Comparison of ENCODE assay signal across 21 cellular contexts in genomic region chr14:31251028-31251958, GRCh38. TPM values are rescaled to one million over a fixed set of nuclear protein-coding genes. Genes with fewer than 3 reads are reported as not detected.
DNase-seq lines count a peak whose midpoint lies in the region; ATAC-seq and TF ChIP-seq lines count a peak whose summit lies in the region.
"Had no signal": no experiment of that assay in that cellular context is flagged by ENCODE, and none has a peak within 500 bp of the region (broad histone marks: within the 10 kb centered on the region; RNA-seq: fewer than 3 reads in every experiment).

No MANE protein-coding gene starts in this region.

- H3K27ac ChIP-seq in PC-3 (ENCODE audit: low read length) (no peak overlapping the region), osteoblast (ENCODE audit: low read depth, low read length) (no peak overlapping the region)
- H3K27ac ChIP-seq: Peyer's patch, sigmoid colon, SJSA1, vagina had no signal

- DNase-seq in HAP-1 (ENCODE audit: low spot score in 2 of 2) (peak; percentile 39 to 48), PC-3 (no peak), osteoblast (ENCODE audit: insufficient read length, low spot score, missing footprints) (no peak), amygdala (lab: John Stamatoyannopoulos, UW) (no peak), GF-D8 (lab: John Stamatoyannopoulos, UW) (no peak)
- DNase-seq: activated CD4-positive, alpha-beta T cell treated with anti-CD3 and anti-CD28 coated beads, Interleukin-2, amount 10 ng/mL, durations not matched to agents 7 days and 5 days; activated naive CD8-positive, alpha-beta T cell treated with anti-CD3 and anti-CD28 coated beads, Interleukin-2, amount 10 ng/mL, durations not matched to agents 7 days and 5 days; CD4-positive, alpha-beta T cell; DMS153; H7; KBM-7; NCI-H187 treated with DMSO at 0.1 percent for 48 hours; NCI-H446; NK-92 treated with Interleukin-12 subunit alpha and Interleukin-12 subunit beta, amount 100 ng/mL, for 24 hours; sigmoid colon; T-helper 1 cell had no signal

- H3K4me3 ChIP-seq in HAP-1, result no peak overlapping the region
- H3K4me3 ChIP-seq in PC-3 (ENCODE audit: low read length), result no peak overlapping the region
- no peak overlapping the region for H3K4me3 ChIP-seq in osteoblast (ENCODE audit: insufficient read depth, low read length)
- H3K4me3 ChIP-seq: Peyer's patch, sigmoid colon, SJSA1, vagina had no signal

- H3F3A ChIP-seq in PC-3 (ENCODE audit: low read length, unreplicated experiment), result no peaks in the 10 kb centered on the region

- no peaks in the 10 kb centered on the region for H3K9me2 ChIP-seq in PC-3 (replicated peaks; ENCODE audit: low read length)

- H3K27me3 ChIP-seq in HAP-1 (ENCODE audit: low read depth) (no peaks in the 10 kb centered on the region), PC-3 (ENCODE audit: low read length) (no peaks in the 10 kb centered on the region), osteoblast (ENCODE audit: insufficient read depth, low read length) (no peaks in the 10 kb centered on the region)
- H3K27me3 ChIP-seq: Peyer's patch, sigmoid colon, SJSA1, vagina had no signal

- H3K36me3 ChIP-seq in HAP-1 (replicated peaks), result no peaks in the 10 kb centered on the region
- no peaks in the 10 kb centered on the region for H3K36me3 ChIP-seq in PC-3 (ENCODE audit: low read depth, low read length)
- no peaks in the 10 kb centered on the region for H3K36me3 ChIP-seq in osteoblast (ENCODE audit: insufficient read depth, low read length)
- H3K36me3 ChIP-seq: Peyer's patch, sigmoid colon, SJSA1, vagina had no signal

- no peak overlapping the region for H3K9ac ChIP-seq in PC-3 (ENCODE audit: low read length)

- in situ Hi-C loops in HAP-1 (cut with MboI; ENCODE audit: low sequenced_read_pairs), result no loop called here

- H3K4me1 ChIP-seq in HAP-1 (peaks cover 10% of the 10 kb centered on the region), PC-3 (ENCODE audit: insufficient read depth, low read length) (peaks cover 6% of the 10 kb centered on the region; the same call in 1 of the 2 replicates), osteoblast (ENCODE audit: insufficient read depth, low read length) (no peaks in the 10 kb centered on the region)
- H3K4me1 ChIP-seq: Peyer's patch, sigmoid colon, SJSA1 had no signal

- POLR2A ChIA-PET in PC-3 (lab: Charles Lee; ENCODE audit: unreplicated experiment), result no interaction called here

- H3K79me2 ChIP-seq in PC-3 (ENCODE audit: low read length), result no peaks in the 10 kb centered on the region
- H3K79me2 ChIP-seq in osteoblast (ENCODE audit: insufficient read depth, low read length), result no peaks in the 10 kb centered on the region

- H3K4me2 ChIP-seq in PC-3 (ENCODE audit: low read length) (no peak overlapping the region), osteoblast (ENCODE audit: insufficient read depth, low read length) (no peak overlapping the region)

- no TSS peak for BruUV-seq in PC-3 (replicated peaks; lab: Mats Ljungman, UMichigan)

- CTCF ChIA-PET in PC-3 (lab: Charles Lee), result no interaction called here

- no peaks in the 10 kb centered on the region for H3K9me3 ChIP-seq in HAP-1
- no peaks in the 10 kb centered on the region for H3K9me3 ChIP-seq in PC-3 (ENCODE audit: low read length)
- no peaks in the 10 kb centered on the region for H3K9me3 ChIP-seq in osteoblast (ENCODE audit: low read depth, low read length)
- H3K9me3 ChIP-seq: Peyer's patch, sigmoid colon, SJSA1, vagina had no signal

- H4K20me1 ChIP-seq in PC-3 (ENCODE audit: low read length) (no peaks in the 10 kb centered on the region), osteoblast (ENCODE audit: insufficient read depth, low read length) (no peaks in the 10 kb centered on the region)

- intact Hi-C loops in PC-3 (cut with micrococcal nuclease), result no loop called here

- H2AFZ ChIP-seq in PC-3 (ENCODE audit: low read length), result peak overlapping the region; percentile 69
- H2AFZ ChIP-seq in osteoblast (ENCODE audit: low read length), result peak overlapping the region; percentile 50

- TF ChIP-seq CTCF in PC-3 (conservative IDR thresholded peaks at IDR 0.05; ENCODE audit: low read depth, low read length), result no peak
- TF ChIP-seq CTCF in osteoblast (IDR thresholded peaks at IDR 0.05; ENCODE audit: extremely low read depth, low read depth, low read length), result no peak

- ATAC-seq in PC-3, result peak; percentile 54
- peak; percentile 97 for ATAC-seq in esophagus mucosa
- ATAC-seq in HG03025 (IDR thresholded peaks at IDR 0.05; ENCODE audit: low FRiP score, unreplicated experiment), result no peak

RNA-seq across cellular contexts. Expression of gene HECTD1, which starts 43.7 kb away (rescaled TPM):
- total RNA-seq in PC-3 (2014; rRNA removed) (152 and 214 TPM in 2 replicates), esophagus mucosa (174 TPM), osteoblast (240 and 246 TPM in 2 replicates)

Comparison
In these comparisons a context has a peak if more than half of its experiments do, and no peak if none do; other contexts are left out.
1. DNase-seq: peak in HAP-1 (2 of 2); none in PC-3 (single experiment), osteoblast (single experiment), amygdala (0 of 56) and GF-D8 (single experiment).